Comparison of ENCODE assay signal across 11 cellular contexts in genomic region chr3:125146601-125147490, GRCh38.
DNase-seq lines count a peak whose midpoint lies in the region; ATAC-seq and TF ChIP-seq lines count a peak whose summit lies in the region.
"Had no signal": no experiment of that assay in that cellular context is flagged by ENCODE, and none has a peak within 500 bp of the region (broad histone marks: within the 10 kb centered on the region; RNA-seq: fewer than 3 reads in every experiment).

No MANE protein-coding gene starts in this region.

- H3K9me3 ChIP-seq in trophoblast cell (ENCODE audit: insufficient read depth, low read depth, low read length) = peaks cover 6% of the 10 kb centered on the region

- H4K8ac ChIP-seq in trophoblast cell (ENCODE audit: low read depth, low read length) = no peak overlapping the region

- peaks cover 26% of the 10 kb centered on the region for H3K79me1 ChIP-seq in trophoblast cell (ENCODE audit: low read length)

- no peak overlapping the region for H3K18ac ChIP-seq in trophoblast cell (ENCODE audit: low read length)

- no peak overlapping the region for H2BK5ac ChIP-seq in trophoblast cell (ENCODE audit: low read depth, low read length, poor library complexity)

- no peak overlapping the region for H4K91ac ChIP-seq in trophoblast cell (ENCODE audit: low read depth, low read length)

- peaks cover 21 to 24% of the 10 kb centered on the region in 2 experiments for H3K4me1 ChIP-seq in trophoblast cell (ENCODE audit: control insufficient read depth in 1 of 2, insufficient read depth in 2 of 2, low read length in 2 of 2)

- H3K14ac ChIP-seq in trophoblast cell (ENCODE audit: low read length) = no peak overlapping the region

- H3K4me2 ChIP-seq in trophoblast cell (ENCODE audit: low read length) = no peak overlapping the region

- WGBS in trophoblast cell (ENCODE audit: extremely low coverage, insufficient coverage, insufficient read length) = no CpG with 5 or more reads among the region's 22 CpGs

- no peaks in the 10 kb centered on the region for H3K36me3 ChIP-seq in trophoblast cell (ENCODE audit: control insufficient read depth in 1 of 2, insufficient read depth in 2 of 2, low read length in 2 of 2)

- no peak overlapping the region for H3K9ac ChIP-seq in trophoblast cell (ENCODE audit: low read length)

- TF ChIP-seq CTCF in omental fat pad (IDR thresholded peaks at IDR 0.05) = no peak

- no peak overlapping the region for H2AFZ ChIP-seq in trophoblast cell (ENCODE audit: insufficient read depth, low read length, poor library complexity)

- no peak overlapping the region for H3K4me3 ChIP-seq in trophoblast cell (ENCODE audit: low read depth, low read length)

- peak overlapping the region; percentile 13 for H2BK120ac ChIP-seq in trophoblast cell (ENCODE audit: insufficient read depth, low read length, poor library complexity)

- H2AK5ac ChIP-seq in trophoblast cell (ENCODE audit: low read length) = no peak overlapping the region

- peak; percentile 77 for DNase-seq in Kasumi-1 (lab: John Stamatoyannopoulos, UW)
- DNase-seq in germinal center (ENCODE audit: low spot score) = peak; percentile 64
- DNase-seq in trophoblast cell = no peak
- no peak for DNase-seq in iPS-NIHi11 (ENCODE audit: low spot score)
- DNase-seq in omental fat pad (ENCODE audit: low spot score) = no peak
- DNase-seq in islet precursor cell = no peak
- DNase-seq in activated naive CD4-positive, alpha-beta T cell treated with anti-CD3 and anti-CD28 coated beads, Interleukin-2, amount 50 U/mL, for 16 hours = no peak
- DNase-seq: CD4-positive, CD25-positive, alpha-beta regulatory T cell; foreskin fibroblast; HCEC 1CT had no signal

- no peak overlapping the region for H3K4ac ChIP-seq in trophoblast cell (ENCODE audit: low read depth, low read length)

- no peak overlapping the region for H3K23ac ChIP-seq in trophoblast cell (ENCODE audit: low read length)

- no peak overlapping the region for H3K27ac ChIP-seq in trophoblast cell (ENCODE audit: low read depth, low read length)

- peak; percentile 57 for ATAC-seq in GM18498 (IDR thresholded peaks at IDR 0.05; ENCODE audit: unreplicated experiment)
- ATAC-seq in omental fat pad (ENCODE audit: low FRiP score) = no peak

- H3K27me3 ChIP-seq in trophoblast cell (ENCODE audit: insufficient read depth, low read length) = no peaks in the 10 kb centered on the region

- H3K79me2 ChIP-seq in trophoblast cell (ENCODE audit: control insufficient read depth, insufficient read depth, low read length, poor library complexity) = peaks cover under 1% of the 10 kb centered on the region

- no peak overlapping the region for H4K12ac ChIP-seq in trophoblast cell (ENCODE audit: low read depth, low read length)

- no peak overlapping the region for H2BK12ac ChIP-seq in trophoblast cell (ENCODE audit: low read length)

Comparison
In these comparisons a context has a peak if more than half of its experiments do, and no peak if none do; other contexts are left out.
1. DNase-seq: peak in Kasumi-1 (2 of 2) and germinal center (single experiment); none in trophoblast cell (0 of 2), iPS-NIHi11 (single experiment), omental fat pad (single experiment), islet precursor cell (single experiment) and activated naive CD4-positive, alpha-beta T cell treated with anti-CD3 and anti-CD28 coated beads, Interleukin-2, amount 50 U/mL, for 16 hours (single experiment).